10 cellular contexts compared by ENCODE assay signal in genomic region chr16:67661864-67662652, GRCh38. TPM values are rescaled to one million over a fixed set of nuclear protein-coding genes. Genes with fewer than 3 reads are reported as not detected.
DNase-seq lines count a peak whose midpoint lies in the region; ATAC-seq and TF ChIP-seq lines count a peak whose summit lies in the region.
"Had no signal": no experiment of that assay in that cellular context is flagged by ENCODE, and none has a peak within 500 bp of the region (broad histone marks: within the 10 kb centered on the region; RNA-seq: fewer than 3 reads in every experiment).

No MANE protein-coding gene starts in this region.

- H3K27ac Mint-ChIP-seq in Calu3 (ENCODE audit: unreplicated experiment) (no peak overlapping the region), immature natural killer cell (peak overlapping the region in 5 of 6 donors; percentile 30 to 95 (median 89))
- H3K27ac Mint-ChIP-seq in activated CD8-positive, alpha-beta T cell treated with anti-CD3 and anti-CD28 coated beads, Interleukin-2, amount 10 ng/mL, durations not matched to agents 7 days and 5 days, result no peak overlapping the region

- peaks cover 70% of the 10 kb centered on the region for H3K36me3 Mint-ChIP-seq in Calu3 (ENCODE audit: insufficient read depth, unreplicated experiment)
- peaks cover 12% of the 10 kb centered on the region for H3K36me3 Mint-ChIP-seq in activated CD8-positive, alpha-beta T cell treated with anti-CD3 and anti-CD28 coated beads, Interleukin-2, amount 10 ng/mL, durations not matched to agents 7 days and 5 days (ENCODE audit: low read depth)
- peaks cover 0 to 3% (median 0%) of the 10 kb centered on the region in 3 donors for H3K36me3 Mint-ChIP-seq in immature natural killer cell

- POLR2A ChIA-PET in activated CD8-positive, alpha-beta T cell treated with anti-CD3 and anti-CD28 coated beads, Interleukin-2, amount 10 ng/mL, durations not matched to agents 7 days and 5 days (lab: Charles Lee), result interaction anchor here (4.7 kb wide), 1 partner anchor 100 kb away, joined by 35 read pairs; the partner anchor contains the start of gene CTCF

- CTCF ChIA-PET in Calu3 (lab: Charles Lee), result interaction anchor here (0.6 to 1.2 kb wide), 2 partner anchors 11 to 156 kb away, joined by 3 read pairs; no protein-coding TSS in a partner anchor
- CTCF ChIA-PET in activated CD8-positive, alpha-beta T cell treated with anti-CD3 and anti-CD28 coated beads, Interleukin-2, amount 10 ng/mL, durations not matched to agents 7 days and 5 days (lab: Charles Lee), result interaction anchor here (1.0 to 11.3 kb wide), 9 partner anchors 11 to 181 kb away, joined by 3 to 211 read pairs (median 10); partner anchors contain the start of genes ATP6V0D1 and CTCF

- H3K4me3 Mint-ChIP-seq in Calu3 (ENCODE audit: low read depth, unreplicated experiment) (peak overlapping the region; percentile 99), immature natural killer cell (peak overlapping the region in 3 of 5 donors; percentile 33 to 92 (median 87))
- H3K4me3 Mint-ChIP-seq in activated CD8-positive, alpha-beta T cell treated with anti-CD3 and anti-CD28 coated beads, Interleukin-2, amount 10 ng/mL, durations not matched to agents 7 days and 5 days, result peak overlapping the region; percentile 89

- H3K27ac ChIP-seq in 22Rv1 (peak overlapping the region; percentile 93), caudate nucleus (ENCODE audit: low read depth, low read length) (no peak overlapping the region)

- no peaks in the 10 kb centered on the region for H3K27me3 Mint-ChIP-seq in Calu3 (ENCODE audit: unreplicated experiment)
- no peaks in the 10 kb centered on the region for H3K27me3 Mint-ChIP-seq in activated CD8-positive, alpha-beta T cell treated with anti-CD3 and anti-CD28 coated beads, Interleukin-2, amount 10 ng/mL, durations not matched to agents 7 days and 5 days (ENCODE audit: low read depth)
- peaks cover 6 to 12% (median 11%) of the 10 kb centered on the region in 3 donors for H3K27me3 Mint-ChIP-seq in immature natural killer cell (ENCODE audit: low read depth in 3 of 3)

- DNase-seq in Calu3 (no peak), immature natural killer cell (no peak), caudate nucleus (lab: John Stamatoyannopoulos, UW) (no peak)
- no peak for DNase-seq in activated CD8-positive, alpha-beta T cell treated with anti-CD3 and anti-CD28 coated beads, Interleukin-2, amount 10 ng/mL, durations not matched to agents 7 days and 5 days
- DNase-seq: NCI-H510A had no signal

- intact Hi-C loops in Calu3 (cut with micrococcal nuclease; ENCODE audit: unreplicated experiment), result no loop called here

- H3K9me3 Mint-ChIP-seq in Calu3 (ENCODE audit: low read depth, unreplicated experiment) (no peaks in the 10 kb centered on the region), immature natural killer cell (no peaks in the 10 kb centered on the region)
- H3K9me3 Mint-ChIP-seq in activated CD8-positive, alpha-beta T cell treated with anti-CD3 and anti-CD28 coated beads, Interleukin-2, amount 10 ng/mL, durations not matched to agents 7 days and 5 days (ENCODE audit: insufficient read depth), result no peaks in the 10 kb centered on the region

- BruUV-seq in Calu3 (replicated peaks; lab: Mats Ljungman, UMichigan), result TSS peak; percentile 38

- no peak for TF ChIP-seq CTCF in 22Rv1 (IDR thresholded peaks at IDR 0.05)
- no peak for TF ChIP-seq CTCF in Calu3 (IDR thresholded peaks at IDR 0.05; ENCODE audit: unreplicated experiment)

- H3K4me1 Mint-ChIP-seq in Calu3 (ENCODE audit: low read depth, unreplicated experiment) (no peaks in the 10 kb centered on the region), immature natural killer cell (peaks cover 10 to 22% of the 10 kb centered on the region in 2 donors)
- peaks cover 38% of the 10 kb centered on the region for H3K4me1 Mint-ChIP-seq in activated CD8-positive, alpha-beta T cell treated with anti-CD3 and anti-CD28 coated beads, Interleukin-2, amount 10 ng/mL, durations not matched to agents 7 days and 5 days (ENCODE audit: low read depth)

- ATAC-seq in activated CD8-positive, alpha-beta T cell treated with anti-CD3 and anti-CD28 coated beads, Interleukin-2, amount 10 ng/mL, durations not matched to agents 7 days and 5 days, result no peak
- ATAC-seq in HG03139 (IDR thresholded peaks at IDR 0.05; ENCODE audit: unreplicated experiment), result no peak
- ATAC-seq in GM18511 (IDR thresholded peaks at IDR 0.05; ENCODE audit: unreplicated experiment), result no peak
- no peak for ATAC-seq in HG03095 (IDR thresholded peaks at IDR 0.05; ENCODE audit: unreplicated experiment)
- ATAC-seq: heart right ventricle had no signal

RNA-seq across cellular contexts. Expression of gene PARD6A, which starts 1.3 kb away (rescaled TPM):
- total RNA-seq in Calu3 (2022), result 9.5 and 12.3 TPM in 2 replicates
- 10 to 100 TPM; 13.2 to 14.7 TPM for total RNA-seq in activated CD8-positive, alpha-beta T cell treated with anti-CD3 and anti-CD28 coated beads, Interleukin-2, amount 10 ng/mL, durations not matched to agents 7 days and 5 days
- 10 to 100 TPM; 10.2 to 17.9 (median 10.3) TPM for polyA plus RNA-seq in immature natural killer cell

RNA-seq across cellular contexts. Expression of gene ACD, which starts 2.0 kb away (rescaled TPM):
- total RNA-seq in Calu3 (2022), result 44.0 and 49.9 TPM in 2 replicates
- 10 to 100 TPM; 51.4 to 51.6 TPM for total RNA-seq in activated CD8-positive, alpha-beta T cell treated with anti-CD3 and anti-CD28 coated beads, Interleukin-2, amount 10 ng/mL, durations not matched to agents 7 days and 5 days
- 10 to 100 TPM; 31.0 to 51.2 (median 39.2) TPM for polyA plus RNA-seq in immature natural killer cell

RNA-seq across cellular contexts. Expression of gene ENKD1, which starts 4.5 kb away (rescaled TPM):
- 22.6 and 23.0 TPM in 2 replicates for total RNA-seq in Calu3 (2022)
- 1 to 10 TPM; 7.0 TPM for total RNA-seq in activated CD8-positive, alpha-beta T cell treated with anti-CD3 and anti-CD28 coated beads, Interleukin-2, amount 10 ng/mL, durations not matched to agents 7 days and 5 days
- 1 to 10 TPM in 1 of 3 donors, under 1 TPM in 2; 0.43 to 1.9 (median 0.48) TPM for polyA plus RNA-seq in immature natural killer cell

RNA-seq across cellular contexts. Expression of gene C16orf86, which starts 4.6 kb away (rescaled TPM):
- total RNA-seq in Calu3 (2022), result 0.66 and 0.68 TPM in 2 replicates
- total RNA-seq in activated CD8-positive, alpha-beta T cell treated with anti-CD3 and anti-CD28 coated beads, Interleukin-2, amount 10 ng/mL, durations not matched to agents 7 days and 5 days, result 1 to 10 TPM; 2.3 to 2.5 TPM
- 1 to 10 TPM; 2.7 to 6.2 (median 4.2) TPM for polyA plus RNA-seq in immature natural killer cell

RNA-seq across cellular contexts. Expression of gene CARMIL2, which starts 17.1 kb away (rescaled TPM):
- 4.4 and 4.9 TPM in 2 replicates for total RNA-seq in Calu3 (2022)
- 100 to 1,000 TPM; 192 to 196 TPM for total RNA-seq in activated CD8-positive, alpha-beta T cell treated with anti-CD3 and anti-CD28 coated beads, Interleukin-2, amount 10 ng/mL, durations not matched to agents 7 days and 5 days
- 1 to 10 TPM; 1.4 to 4.1 (median 3.4) TPM for polyA plus RNA-seq in immature natural killer cell

Comparison
In these comparisons a context has a peak if more than half of its experiments do, and no peak if none do; other contexts are left out.
1. H3K27ac Mint-ChIP-seq: peak in immature natural killer cell (5 of 6); none in Calu3 (single experiment) and activated CD8-positive, alpha-beta T cell treated with anti-CD3 and anti-CD28 coated beads, Interleukin-2, amount 10 ng/mL, durations not matched to agents 7 days and 5 days (single experiment).
2. Peak in every context shown above with its lines, with median percentiles within 50 percentile points of each other: H3K4me3 Mint-ChIP-seq.